ENCODE assay signal across 6 cellular contexts in genomic region chr16:82366462-82366861, GRCh38.
"Had no signal": no experiment of that assay in that cellular context is flagged by ENCODE, and none has a peak within 500 bp of the region (broad histone marks: within the 10 kb centered on the region; RNA-seq: fewer than 3 reads in every experiment).

No MANE protein-coding gene starts in this region.

- DNase-seq: IMR-90, KBM-7, KG1 had no signal

- H3K4me3 ChIP-seq: K562 had no signal

- ATAC-seq: HepG2, K562 had no signal

- H3K27ac ChIP-seq: HL-60 had no signal
